ENCODE assay signal across 19 cellular contexts in the genomic region with DNA sequence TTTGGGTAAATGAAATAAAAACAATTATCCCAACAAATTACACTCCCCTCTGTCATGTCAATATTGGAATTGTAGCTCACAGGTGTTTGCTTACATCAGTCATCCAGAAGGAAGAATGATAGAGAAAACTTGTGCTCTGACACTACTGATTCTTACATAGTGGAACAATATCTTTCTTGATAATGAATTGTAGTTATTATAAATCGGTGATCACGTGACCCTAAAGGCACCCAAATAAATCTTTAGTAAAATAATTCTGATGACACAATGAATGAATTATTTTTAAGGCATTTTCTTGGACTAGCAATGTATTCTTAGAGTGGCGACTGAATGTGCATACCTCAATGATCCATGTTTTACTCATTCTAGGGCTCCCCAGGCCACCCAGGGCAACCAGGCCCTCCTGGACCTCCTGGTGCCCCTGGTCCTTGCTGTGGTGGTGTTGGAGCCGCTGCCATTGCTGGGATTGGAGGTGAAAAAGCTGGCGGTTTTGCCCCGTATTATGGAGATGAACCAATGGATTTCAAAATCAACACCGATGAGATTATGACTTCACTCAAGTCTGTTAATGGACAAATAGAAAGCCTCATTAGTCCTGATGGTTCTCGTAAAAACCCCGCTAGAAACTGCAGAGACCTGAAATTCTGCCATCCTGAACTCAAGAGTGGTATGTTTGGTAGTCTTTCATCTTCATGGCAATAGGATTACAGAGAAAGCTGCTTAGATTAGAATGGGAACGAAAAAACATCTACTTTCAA. TPM values are rescaled to one million over a fixed set of nuclear protein-coding genes. Genes with fewer than 3 reads are reported as not detected.
DNase-seq lines count a peak whose midpoint lies in the region; ATAC-seq and TF ChIP-seq lines count a peak whose summit lies in the region.
"Had no signal": no experiment of that assay in that cellular context is flagged by ENCODE, and none has a peak within 500 bp of the region (broad histone marks: within the 10 kb centered on the region; RNA-seq: fewer than 3 reads in every experiment).

No MANE protein-coding gene starts in this region.

- H3K9me3 Mint-ChIP-seq in neural progenitor cell (no peaks in the 10 kb centered on the region), Calu3 (ENCODE audit: low read depth, unreplicated experiment) (no peaks in the 10 kb centered on the region)
- H3K9me3 Mint-ChIP-seq: CD8-positive, alpha-beta T cell had no signal

- H3K9ac ChIP-seq in endocrine pancreas (ENCODE audit: control insufficient read depth, insufficient read depth, low read length) (no peak overlapping the region), neural progenitor cell (no peak overlapping the region)

- no peaks in the 10 kb centered on the region for H3K36me3 ChIP-seq in endocrine pancreas (ENCODE audit: control insufficient read depth, insufficient read depth, low read length)
- no peaks in the 10 kb centered on the region for H3K36me3 ChIP-seq in neural progenitor cell
- H3K36me3 ChIP-seq: SJCRH30 had no signal

- H3K27me3 Mint-ChIP-seq in neural progenitor cell (ENCODE audit: insufficient read depth, low read depth) (no peaks in the 10 kb centered on the region), Calu3 (ENCODE audit: unreplicated experiment) (no peaks in the 10 kb centered on the region)

- no peak overlapping the region for H3K4me2 ChIP-seq in neural progenitor cell

- H3K4me3 ChIP-seq in AG04450 (ENCODE audit: low read depth, low read length) = no peak overlapping the region
- H3K4me3 ChIP-seq in endocrine pancreas (ENCODE audit: control insufficient read depth, insufficient read depth, low read length) = peak overlapping the region; percentile 61
- H3K4me3 ChIP-seq in neural progenitor cell = no peak overlapping the region
- H3K4me3 ChIP-seq: SJCRH30 had no signal

- CTCF ChIA-PET in AG04450 (lab: Charles Lee) (no interaction called here), Calu3 (lab: Charles Lee) (no interaction called here)

- ATAC-seq in HG02759 (IDR thresholded peaks at IDR 0.05; ENCODE audit: unreplicated experiment) = no peak
- ATAC-seq: CD8-positive, alpha-beta T cell had no signal

- intact Hi-C loops in Calu3 (cut with micrococcal nuclease; ENCODE audit: unreplicated experiment) = no loop called here

- TF ChIP-seq CTCF in AG04450 (IDR thresholded peaks at IDR 0.05; ENCODE audit: low read depth, low read length) (no peak), neural progenitor cell (IDR thresholded peaks at IDR 0.05) (no peak), Calu3 (IDR thresholded peaks at IDR 0.05; ENCODE audit: unreplicated experiment) (no peak)

- no peaks in the 10 kb centered on the region for H3K79me2 ChIP-seq in neural progenitor cell (ENCODE audit: low read depth)

- H3K27ac Mint-ChIP-seq in neural progenitor cell = no peak overlapping the region
- no peak overlapping the region for H3K27ac Mint-ChIP-seq in Calu3 (ENCODE audit: unreplicated experiment)
- H3K27ac Mint-ChIP-seq: CD8-positive, alpha-beta T cell had no signal

- peaks cover 14% of the 10 kb centered on the region for H3K4me1 ChIP-seq in endocrine pancreas (ENCODE audit: control insufficient read depth, insufficient read depth, low read length)
- H3K4me1 ChIP-seq in neural progenitor cell = no peaks in the 10 kb centered on the region
- H3K4me1 ChIP-seq: SJCRH30 had no signal

- peaks cover 5% of the 10 kb centered on the region for H3K4me1 Mint-ChIP-seq in neural progenitor cell
- H3K4me1 Mint-ChIP-seq in Calu3 (ENCODE audit: low read depth, unreplicated experiment) = no peaks in the 10 kb centered on the region

- DNase-seq in AG04450 (ENCODE audit: low read depth, low spot score) (no peak), NCI-H1930 (lab: John Stamatoyannopoulos, UW) (peak; percentile 44 to 48), neural progenitor cell (ENCODE audit: low spot score) (no peak), CD1c-positive myeloid dendritic cell (ENCODE audit: extremely low spot score) (no peak), Calu3 (no peak), NCI-H187 (lab: John Stamatoyannopoulos, UW) (no peak)
- DNase-seq: CD8-positive, alpha-beta T cell; GF-D8; GOT3; KG1; NCI-H1048; NCI-H1694 treated with DMSO at 0.1 percent for 48 hours; NCI-H446 treated with DMSO at 0.1 percent for 48 hours; OCI-M1; RPMI8226; SJCRH30 had no signal

- no peaks in the 10 kb centered on the region for H3K9me3 ChIP-seq in AG04450 (ENCODE audit: control insufficient read depth, insufficient read depth, low read length)
- H3K9me3 ChIP-seq in endocrine pancreas (ENCODE audit: control insufficient read depth, low read length) = no peaks in the 10 kb centered on the region
- no peaks in the 10 kb centered on the region for H3K9me3 ChIP-seq in neural progenitor cell (ENCODE audit: low read depth)
- H3K9me3 ChIP-seq: SJCRH30 had no signal

- H3K27me3 ChIP-seq in AG04450 (ENCODE audit: control insufficient read depth, insufficient read depth, low read length) (no peaks in the 10 kb centered on the region), endocrine pancreas (ENCODE audit: control insufficient read depth, insufficient read depth, low read length) (no peaks in the 10 kb centered on the region), neural progenitor cell (no peaks in the 10 kb centered on the region)
- H3K27me3 ChIP-seq: SJCRH30 had no signal

- H3K4me3 Mint-ChIP-seq in neural progenitor cell (no peak overlapping the region), Calu3 (ENCODE audit: low read depth, unreplicated experiment) (no peak overlapping the region)
- H3K4me3 Mint-ChIP-seq: CD8-positive, alpha-beta T cell had no signal

- POLR2A ChIA-PET in AG04450 (lab: Yijun Ruan, JAX) = no interaction called here

- H3K27ac ChIP-seq in AG04450 (ENCODE audit: low read depth, low read length) (peak overlapping the region; percentile 33), neural progenitor cell (no peak overlapping the region)
- H3K27ac ChIP-seq: HL-60, SJCRH30 had no signal

- H3K36me3 Mint-ChIP-seq in neural progenitor cell (peaks cover 4% of the 10 kb centered on the region), Calu3 (ENCODE audit: insufficient read depth, unreplicated experiment) (no peaks in the 10 kb centered on the region)
- H3K36me3 Mint-ChIP-seq: CD8-positive, alpha-beta T cell had no signal

- no TSS peak for BruUV-seq in Calu3 (replicated peaks; lab: Mats Ljungman, UMichigan)

- no peaks in the 10 kb centered on the region for H4K20me1 ChIP-seq in neural progenitor cell (ENCODE audit: low read depth)

- no peaks in the 10 kb centered on the region for H3F3A ChIP-seq in neural progenitor cell (ENCODE audit: low read depth)

- H2AFZ ChIP-seq in neural progenitor cell (replicated peaks) = peak overlapping the region; percentile 14

RNA-seq across cellular contexts. Expression of gene COL3A1, which starts 34.6 kb away (rescaled TPM):
- 1,314 and 1,396 TPM in 2 replicates for polyA plus RNA-seq in AG04450 (2011; rRNA removed)
- 1,277 and 1,281 TPM in 2 replicates for polyA minus RNA-seq in AG04450 (2011; rRNA and poly(A)+ RNA removed)
- total RNA-seq in neural progenitor cell (ENCODE audit: low replicate concordance) (0.22 TPM in 1 of 2 replicates, not detected in the other), Calu3 (2022) (not detected in 2 replicates)
- total RNA-seq: CD8-positive, alpha-beta T cell had no signal

Comparison
In these comparisons a context has a peak if more than half of its experiments do, and no peak if none do; other contexts are left out.
1. DNase-seq: peak in NCI-H1930 (2 of 2); none in AG04450 (single experiment), neural progenitor cell (single experiment), CD1c-positive myeloid dendritic cell (single experiment), Calu3 (single experiment) and NCI-H187 (0 of 2).